In genomic region chr10:101043356-101043707, GRCh38 we compare ENCODE assay signal across 8 cellular contexts. TPM values are rescaled to one million over a fixed set of nuclear protein-coding genes. Genes with fewer than 3 reads are reported as not detected.
DNase-seq lines count a peak whose midpoint lies in the region; ATAC-seq, FAIRE-seq and TF ChIP-seq lines count a peak whose summit lies in the region.

No MANE protein-coding gene starts in this region.

- H3K27ac ChIP-seq in left ventricle myocardium inferior (replicated peaks) = peak overlapping the region; percentile 93
- H3K27ac ChIP-seq in HepG2 (ENCODE audit: extremely low read length, insufficient read depth, low read length) = peak overlapping the region; percentile 87
- H3K27ac ChIP-seq in urinary bladder (ENCODE audit: low read depth) = peak overlapping the region; percentile 93

- no peaks in the 10 kb centered on the region for H3K9me3 Mint-ChIP-seq in activated naive CD8-positive, alpha-beta T cell treated with anti-CD3 and anti-CD28 coated beads, Interleukin-2, amount 10 ng/mL, durations not matched to agents 7 days and 5 days

- TF ChIP-seq CTCF in left ventricle myocardium inferior (IDR thresholded peaks at IDR 0.05; ENCODE audit: borderline replicate concordance) = no peak
- no peak for TF ChIP-seq CTCF in HepG2 (CRISPR knock-in tag; IDR thresholded peaks at IDR 0.05)

- H3K9ac ChIP-seq in HepG2 (ENCODE audit: insufficient read depth, low read depth, low read length) = peak overlapping the region; percentile 78

- H4K20me1 ChIP-seq in HepG2 (ENCODE audit: insufficient read depth, low read length) = no peaks in the 10 kb centered on the region

- H3K4me1 Mint-ChIP-seq in activated naive CD8-positive, alpha-beta T cell treated with anti-CD3 and anti-CD28 coated beads, Interleukin-2, amount 10 ng/mL, durations not matched to agents 7 days and 5 days = peaks cover 20% of the 10 kb centered on the region

- TF ChIP-seq POLR2A in HepG2 (IDR thresholded peaks at IDR 0.05; ENCODE audit: insufficient read depth in 1 of 2, low read depth in 2 of 2, low read length in 2 of 2) = no peak

- no peak for TF ChIP-seq RAD21 in HepG2 (CRISPR knock-in tag; IDR thresholded peaks at IDR 0.05)

- CTCF ChIA-PET in HepG2 (lab: Yijun Ruan, JAX; ENCODE audit: low intra/inter-chr PET ratio, low total read pairs) = interaction anchor here (0.7 to 4.2 kb wide), 2 partner anchors 24 to 26 kb away, joined by 3 to 45 read pairs; no protein-coding TSS in a partner anchor

- H3K27me3 ChIP-seq in left ventricle myocardium inferior (ENCODE audit: low read depth) = peaks cover 35% of the 10 kb centered on the region
- H3K27me3 ChIP-seq in HepG2 (ENCODE audit: control insufficient read depth in 1 of 2, insufficient read depth in 2 of 2, low read length in 2 of 2) = no peaks in the 10 kb centered on the region; a peak in 1 of 5 replicates

- peaks cover 46% of the 10 kb centered on the region for H3K27me3 Mint-ChIP-seq in activated naive CD8-positive, alpha-beta T cell treated with anti-CD3 and anti-CD28 coated beads, Interleukin-2, amount 10 ng/mL, durations not matched to agents 7 days and 5 days

- H2AFZ ChIP-seq in HepG2 (ENCODE audit: low read length) = peak overlapping the region; percentile 12

- POLR2A ChIA-PET in activated naive CD8-positive, alpha-beta T cell treated with anti-CD3 and anti-CD28 coated beads, Interleukin-2, amount 10 ng/mL, durations not matched to agents 7 days and 5 days (lab: Charles Lee) = interaction anchor here (1.3 to 4.5 kb wide), 7 partner anchors 9 to 23 kb away, joined by 3 to 33 read pairs (median 5); partner anchors contain the start of genes KAZALD1, PDZD7 and SFXN3
- POLR2A ChIA-PET in HepG2 (lab: Yijun Ruan, JAX) = interaction anchor here (0.7 to 5.9 kb wide), 15 partner anchors 8 to 98 kb away, joined by 3 to 141 read pairs (median 9); partner anchors contain the start of genes KAZALD1, PDZD7 and SFXN3

- peak overlapping the region; percentile 8 for H3K27ac Mint-ChIP-seq in activated naive CD8-positive, alpha-beta T cell treated with anti-CD3 and anti-CD28 coated beads, Interleukin-2, amount 10 ng/mL, durations not matched to agents 7 days and 5 days

- WGBS in HepG2 (ENCODE audit: low lambda C conversion rate) = 1% methylated on average over 3 of the region's 3 CpGs
- 22% methylated on average over 3 of the region's 3 CpGs for WGBS in urinary bladder

- H3K4me1 ChIP-seq in left ventricle myocardium inferior (peaks cover 32% of the 10 kb centered on the region), HepG2 (ENCODE audit: insufficient read depth, low read length) (peaks cover 61% of the 10 kb centered on the region), urinary bladder (ENCODE audit: insufficient read depth) (no peaks in the 10 kb centered on the region)

- DNase-seq in left ventricle myocardium inferior (no peak), Right ventricle myocardium superior (no peak), HepG2 (ENCODE audit: low spot score) (no peak), NCI-H2227 treated with DMSO at 0.1 percent for 48 hours (lab: John Stamatoyannopoulos, UW) (no peak)
- no peak for DNase-seq in activated naive CD8-positive, alpha-beta T cell treated with anti-CD3 and anti-CD28 coated beads, Interleukin-2, amount 10 ng/mL, durations not matched to agents 7 days and 5 days
- DNase-seq in activated CD4-positive, alpha-beta T cell treated with anti-CD3 and anti-CD28 coated beads for 4 hours = no peak

- in situ Hi-C loops in HepG2 (cut with HindIII; ENCODE audit: extremely low pct_ligation_motif_present, low pct_unique_long_range_greater_than_20kb) = no loop called here

- no peak for FAIRE-seq in HepG2 (lab: Jason Lieb, UNC)

- H3K36me3 Mint-ChIP-seq in activated naive CD8-positive, alpha-beta T cell treated with anti-CD3 and anti-CD28 coated beads, Interleukin-2, amount 10 ng/mL, durations not matched to agents 7 days and 5 days = peaks cover 4% of the 10 kb centered on the region

- H3K9me3 ChIP-seq in left ventricle myocardium inferior (replicated peaks) = no peaks in the 10 kb centered on the region
- no peaks in the 10 kb centered on the region for H3K9me3 ChIP-seq in HepG2 (ENCODE audit: low read length)

- no peaks in the 10 kb centered on the region for H3K79me2 ChIP-seq in HepG2 (ENCODE audit: insufficient read depth, low read length)

- no peak for TF ChIP-seq EP300 in HepG2 (IDR thresholded peaks at IDR 0.05; ENCODE audit: low read depth in 2 of 2, low read length in 2 of 2)
- no peak for TF ChIP-seq EP300 in HepG2 (CRISPR knock-in tag; IDR thresholded peaks at IDR 0.05; ENCODE audit: borderline replicate concordance)

- H3K4me3 Mint-ChIP-seq in activated naive CD8-positive, alpha-beta T cell treated with anti-CD3 and anti-CD28 coated beads, Interleukin-2, amount 10 ng/mL, durations not matched to agents 7 days and 5 days = peak overlapping the region; percentile 91

- H3K36me3 ChIP-seq in left ventricle myocardium inferior (peaks cover 19% of the 10 kb centered on the region), HepG2 (replicated peaks in 1 of 2; ENCODE audit: control insufficient read depth in 1 of 2, insufficient read depth in 2 of 2, low read length in 2 of 2) (peaks cover 0 to 4% of the 10 kb centered on the region in 2 experiments; a peak in 2 of 5 replicates), urinary bladder (ENCODE audit: insufficient read depth) (no peaks in the 10 kb centered on the region)

- intact Hi-C loops in left ventricle myocardium inferior (cut with micrococcal nuclease) = no loop called here
- intact Hi-C loops in Right ventricle myocardium superior (cut with DNase I) = no loop called here
- intact Hi-C loops in HepG2 (cut with micrococcal nuclease; ENCODE audit: unreplicated experiment) = no loop called here

- no peak for ATAC-seq in Right ventricle myocardium superior (ENCODE audit: poor library complexity)
- ATAC-seq in activated naive CD8-positive, alpha-beta T cell treated with anti-CD3 and anti-CD28 coated beads, Interleukin-2, amount 10 ng/mL, durations not matched to agents 7 days and 5 days (ENCODE audit: low read depth) = no peak
- ATAC-seq in HepG2 = peak; percentile 3; the same call in 1 of the 3 replicates
- ATAC-seq in HG02970 (IDR thresholded peaks at IDR 0.05; ENCODE audit: low FRiP score, unreplicated experiment) = no peak

- peak overlapping the region; percentile 66 for H3K4me3 ChIP-seq in left ventricle myocardium inferior
- H3K4me3 ChIP-seq in HepG2 (replicated peaks in 1 of 3; ENCODE audit: insufficient read depth in 1 of 3, low read depth in 2 of 3, low read length in 3 of 3) = peak overlapping the region; percentile 51 to 74 (median 52)
- peak overlapping the region; percentile 32 for H3K4me3 ChIP-seq in urinary bladder (ENCODE audit: low read depth, low read length)

- H3K4me2 ChIP-seq in HepG2 (ENCODE audit: low read depth, low read length) = peak overlapping the region; percentile 89

- BruUV-seq in HepG2 (replicated peaks; lab: Mats Ljungman, UMichigan) = TSS peak; percentile 89

RNA-seq across cellular contexts. Expression of gene SFXN3, which starts 12.3 kb away (rescaled TPM):
- 13.4 TPM for total RNA-seq in left ventricle myocardium inferior
- total RNA-seq in Right ventricle myocardium superior = 11.4 TPM
- total RNA-seq in activated naive CD8-positive, alpha-beta T cell treated with anti-CD3 and anti-CD28 coated beads, Interleukin-2, amount 10 ng/mL, durations not matched to agents 7 days and 5 days = 10 to 100 TPM; 66.1 to 68.6 TPM
- total RNA-seq in HepG2 (2016; rRNA removed; fragmentation: Illumina TruSeq; extraction: Trizol) = 11.9 and 16.8 TPM in 2 replicates
- 2.4 and 4.1 TPM in 2 replicates for total RNA-seq in HepG2 (2016; cell fraction: cytosol; rRNA removed; fragmentation: Illumina TruSeq; extraction: Trizol; ENCODE audit: low read depth)
- total RNA-seq in HepG2 (2016; cell fraction: insoluble cytoplasmic fraction; rRNA removed; fragmentation: Illumina TruSeq; extraction: Trizol) = 10.6 and 15.0 TPM in 2 replicates
- 9.3 and 10.0 TPM in 2 replicates for total RNA-seq in HepG2 (2016; cell fraction: membrane; rRNA removed; fragmentation: Illumina TruSeq; extraction: Trizol)
- total RNA-seq in HepG2 (2016; cell fraction: nucleus; rRNA removed; fragmentation: Illumina TruSeq; extraction: Trizol) = 18.9 and 21.6 TPM in 2 replicates
- 71.5 and 86.1 TPM in 2 replicates for polyA plus RNA-seq in HepG2 (2011; rRNA removed)
- polyA plus RNA-seq in HepG2 (2011; cell fraction: cytosol; rRNA removed) = 38.5 and 39.6 TPM in 2 replicates
- polyA plus RNA-seq in HepG2 (2011; cell fraction: nucleus; rRNA removed) = 337 and 354 TPM in 2 replicates
- 24.0 and 38.4 TPM in 2 replicates for polyA plus RNA-seq in HepG2 (2012)
- 3.0 and 4.5 TPM in 2 replicates for polyA plus RNA-seq in HepG2 (2016; cell fraction: cytosol; fragmentation: Illumina TruSeq; extraction: Trizol; ENCODE audit: low read depth)
- polyA plus RNA-seq in HepG2 (2016; cell fraction: insoluble cytoplasmic fraction; fragmentation: Illumina TruSeq; extraction: Trizol; ENCODE audit: low read depth) = 14.7 and 15.8 TPM in 2 replicates
- 9.2 and 10.1 TPM in 2 replicates for polyA plus RNA-seq in HepG2 (2016; cell fraction: membrane; fragmentation: Illumina TruSeq; extraction: Trizol; ENCODE audit: low read depth)
- polyA plus RNA-seq in HepG2 (2016; cell fraction: nucleus; fragmentation: Illumina TruSeq; extraction: Trizol; ENCODE audit: insufficient read depth, low read depth) = 49.5 and 57.7 TPM in 2 replicates
- polyA minus RNA-seq in HepG2 (2011; rRNA and poly(A)+ RNA removed; ENCODE audit: low replicate concordance) = 78.6 and 219 TPM in 2 replicates
- polyA minus RNA-seq in HepG2 (2011; cell fraction: cytosol; rRNA and poly(A)+ RNA removed) = 20.9 and 30.7 TPM in 2 replicates
- polyA minus RNA-seq in HepG2 (2011; cell fraction: nucleus; rRNA and poly(A)+ RNA removed) = 46.2 and 58.2 TPM in 2 replicates
- total RNA-seq in urinary bladder = 29.9 TPM
- 34.7 TPM for polyA plus RNA-seq in urinary bladder

RNA-seq across cellular contexts. Expression of gene PDZD7, which starts 12.4 kb away (rescaled TPM):
- total RNA-seq in left ventricle myocardium inferior = 0.27 TPM
- 0.38 TPM for total RNA-seq in Right ventricle myocardium superior
- 1 to 10 TPM; 1.1 to 1.4 TPM for total RNA-seq in activated naive CD8-positive, alpha-beta T cell treated with anti-CD3 and anti-CD28 coated beads, Interleukin-2, amount 10 ng/mL, durations not matched to agents 7 days and 5 days
- total RNA-seq in HepG2 (2016; rRNA removed; fragmentation: Illumina TruSeq; extraction: Trizol) = 0.60 and 0.73 TPM in 2 replicates
- total RNA-seq in HepG2 (2016; cell fraction: cytosol; rRNA removed; fragmentation: Illumina TruSeq; extraction: Trizol; ENCODE audit: low read depth) = 0.51 and 0.62 TPM in 2 replicates
- 0.42 and 1.1 TPM in 2 replicates for total RNA-seq in HepG2 (2016; cell fraction: insoluble cytoplasmic fraction; rRNA removed; fragmentation: Illumina TruSeq; extraction: Trizol)
- 0.40 and 0.65 TPM in 2 replicates for total RNA-seq in HepG2 (2016; cell fraction: membrane; rRNA removed; fragmentation: Illumina TruSeq; extraction: Trizol)
- total RNA-seq in HepG2 (2016; cell fraction: nucleus; rRNA removed; fragmentation: Illumina TruSeq; extraction: Trizol) = 1.1 and 1.3 TPM in 2 replicates
- polyA plus RNA-seq in HepG2 (2011; rRNA removed) = 0.58 and 0.78 TPM in 2 replicates
- polyA plus RNA-seq in HepG2 (2011; cell fraction: cytosol; rRNA removed) = 0.42 TPM in 2 replicates
- polyA plus RNA-seq in HepG2 (2011; cell fraction: nucleus; rRNA removed) = 3.9 and 4.2 TPM in 2 replicates
- polyA plus RNA-seq in HepG2 (2012) = 1.4 and 1.9 TPM in 2 replicates
- 0.14 and 0.16 TPM in 2 replicates for polyA plus RNA-seq in HepG2 (2016; cell fraction: cytosol; fragmentation: Illumina TruSeq; extraction: Trizol; ENCODE audit: low read depth)
- 0.49 and 0.68 TPM in 2 replicates for polyA plus RNA-seq in HepG2 (2016; cell fraction: insoluble cytoplasmic fraction; fragmentation: Illumina TruSeq; extraction: Trizol; ENCODE audit: low read depth)
- polyA plus RNA-seq in HepG2 (2016; cell fraction: membrane; fragmentation: Illumina TruSeq; extraction: Trizol; ENCODE audit: low read depth) = 0.29 and 0.30 TPM in 2 replicates
- polyA plus RNA-seq in HepG2 (2016; cell fraction: nucleus; fragmentation: Illumina TruSeq; extraction: Trizol; ENCODE audit: insufficient read depth, low read depth) = 1.2 and 1.4 TPM in 2 replicates
- polyA minus RNA-seq in HepG2 (2011; rRNA and poly(A)+ RNA removed; ENCODE audit: low replicate concordance) = 1.4 and 3.3 TPM in 2 replicates
- 0.49 TPM in 1 of 2 replicates, not detected in the other for polyA minus RNA-seq in HepG2 (2011; cell fraction: cytosol; rRNA and poly(A)+ RNA removed)
- 1.2 and 1.3 TPM in 2 replicates for polyA minus RNA-seq in HepG2 (2011; cell fraction: nucleus; rRNA and poly(A)+ RNA removed)
- total RNA-seq in urinary bladder = 0.21 TPM
- polyA plus RNA-seq in urinary bladder = 0.46 TPM

RNA-seq across cellular contexts. Expression of gene KAZALD1, which starts 18.5 kb away (rescaled TPM):
- total RNA-seq in left ventricle myocardium inferior = 5.1 TPM
- 5.0 TPM for total RNA-seq in Right ventricle myocardium superior
- not detected for total RNA-seq in activated naive CD8-positive, alpha-beta T cell treated with anti-CD3 and anti-CD28 coated beads, Interleukin-2, amount 10 ng/mL, durations not matched to agents 7 days and 5 days
- total RNA-seq in HepG2 (2016; rRNA removed; fragmentation: Illumina TruSeq; extraction: Trizol) = 18.0 and 27.7 TPM in 2 replicates
- 8.5 and 8.9 TPM in 2 replicates for total RNA-seq in HepG2 (2016; cell fraction: cytosol; rRNA removed; fragmentation: Illumina TruSeq; extraction: Trizol; ENCODE audit: low read depth)
- 14.9 and 26.2 TPM in 2 replicates for total RNA-seq in HepG2 (2016; cell fraction: insoluble cytoplasmic fraction; rRNA removed; fragmentation: Illumina TruSeq; extraction: Trizol)
- 21.1 and 23.2 TPM in 2 replicates for total RNA-seq in HepG2 (2016; cell fraction: membrane; rRNA removed; fragmentation: Illumina TruSeq; extraction: Trizol)
- 32.0 and 35.5 TPM in 2 replicates for total RNA-seq in HepG2 (2016; cell fraction: nucleus; rRNA removed; fragmentation: Illumina TruSeq; extraction: Trizol)
- 16.7 and 16.8 TPM in 2 replicates for polyA plus RNA-seq in HepG2 (2011; rRNA removed)
- polyA plus RNA-seq in HepG2 (2011; cell fraction: cytosol; rRNA removed) = 12.0 and 21.9 TPM in 2 replicates
- polyA plus RNA-seq in HepG2 (2011; cell fraction: nucleus; rRNA removed) = 46.9 and 60.7 TPM in 2 replicates
- 10.6 and 15.7 TPM in 2 replicates for polyA plus RNA-seq in HepG2 (2012)
- 6.1 and 8.0 TPM in 2 replicates for polyA plus RNA-seq in HepG2 (2016; cell fraction: cytosol; fragmentation: Illumina TruSeq; extraction: Trizol; ENCODE audit: low read depth)
- polyA plus RNA-seq in HepG2 (2016; cell fraction: insoluble cytoplasmic fraction; fragmentation: Illumina TruSeq; extraction: Trizol; ENCODE audit: low read depth) = 14.9 and 20.6 TPM in 2 replicates
- polyA plus RNA-seq in HepG2 (2016; cell fraction: membrane; fragmentation: Illumina TruSeq; extraction: Trizol; ENCODE audit: low read depth) = 16.2 and 17.5 TPM in 2 replicates
- 52.2 and 57.1 TPM in 2 replicates for polyA plus RNA-seq in HepG2 (2016; cell fraction: nucleus; fragmentation: Illumina TruSeq; extraction: Trizol; ENCODE audit: insufficient read depth, low read depth)
- 32.5 and 65.2 TPM in 2 replicates for polyA minus RNA-seq in HepG2 (2011; rRNA and poly(A)+ RNA removed; ENCODE audit: low replicate concordance)
- 8.6 and 15.6 TPM in 2 replicates for polyA minus RNA-seq in HepG2 (2011; cell fraction: cytosol; rRNA and poly(A)+ RNA removed)
- 36.6 and 46.4 TPM in 2 replicates for polyA minus RNA-seq in HepG2 (2011; cell fraction: nucleus; rRNA and poly(A)+ RNA removed)
- total RNA-seq in urinary bladder = 27.0 TPM
- polyA plus RNA-seq in urinary bladder = 5.9 TPM

RNA-seq across cellular contexts. Expression of gene LZTS2, which starts 43.7 kb away (rescaled TPM):
- 35.6 TPM for total RNA-seq in left ventricle myocardium inferior
- total RNA-seq in Right ventricle myocardium superior = 39.1 TPM
- 10 to 100 TPM; 22.0 to 22.4 TPM for total RNA-seq in activated naive CD8-positive, alpha-beta T cell treated with anti-CD3 and anti-CD28 coated beads, Interleukin-2, amount 10 ng/mL, durations not matched to agents 7 days and 5 days
- total RNA-seq in HepG2 (2016; rRNA removed; fragmentation: Illumina TruSeq; extraction: Trizol) = 60.7 and 65.6 TPM in 2 replicates
- total RNA-seq in HepG2 (2016; cell fraction: cytosol; rRNA removed; fragmentation: Illumina TruSeq; extraction: Trizol; ENCODE audit: low read depth) = 18.8 and 19.1 TPM in 2 replicates
- 46.9 and 70.8 TPM in 2 replicates for total RNA-seq in HepG2 (2016; cell fraction: insoluble cytoplasmic fraction; rRNA removed; fragmentation: Illumina TruSeq; extraction: Trizol)
- 50.4 and 56.7 TPM in 2 replicates for total RNA-seq in HepG2 (2016; cell fraction: membrane; rRNA removed; fragmentation: Illumina TruSeq; extraction: Trizol)
- 40.4 and 47.3 TPM in 2 replicates for total RNA-seq in HepG2 (2016; cell fraction: nucleus; rRNA removed; fragmentation: Illumina TruSeq; extraction: Trizol)
- polyA plus RNA-seq in HepG2 (2011; rRNA removed) = 43.6 and 59.7 TPM in 2 replicates
- 25.3 and 50.1 TPM in 2 replicates for polyA plus RNA-seq in HepG2 (2011; cell fraction: cytosol; rRNA removed)
- 161 and 196 TPM in 2 replicates for polyA plus RNA-seq in HepG2 (2011; cell fraction: nucleus; rRNA removed)
- polyA plus RNA-seq in HepG2 (2012) = 24.4 and 29.3 TPM in 2 replicates
- polyA plus RNA-seq in HepG2 (2016; cell fraction: cytosol; fragmentation: Illumina TruSeq; extraction: Trizol; ENCODE audit: low read depth) = 14.3 and 15.4 TPM in 2 replicates
- polyA plus RNA-seq in HepG2 (2016; cell fraction: insoluble cytoplasmic fraction; fragmentation: Illumina TruSeq; extraction: Trizol; ENCODE audit: low read depth) = 44.9 and 56.6 TPM in 2 replicates
- polyA plus RNA-seq in HepG2 (2016; cell fraction: membrane; fragmentation: Illumina TruSeq; extraction: Trizol; ENCODE audit: low read depth) = 34.1 and 38.8 TPM in 2 replicates
- polyA plus RNA-seq in HepG2 (2016; cell fraction: nucleus; fragmentation: Illumina TruSeq; extraction: Trizol; ENCODE audit: insufficient read depth, low read depth) = 112 and 124 TPM in 2 replicates
- 19.0 and 76.7 TPM in 2 replicates for polyA minus RNA-seq in HepG2 (2011; rRNA and poly(A)+ RNA removed; ENCODE audit: low replicate concordance)
- polyA minus RNA-seq in HepG2 (2011; cell fraction: cytosol; rRNA and poly(A)+ RNA removed) = 27.9 and 32.8 TPM in 2 replicates
- polyA minus RNA-seq in HepG2 (2011; cell fraction: nucleus; rRNA and poly(A)+ RNA removed) = 19.3 and 19.8 TPM in 2 replicates
- total RNA-seq in urinary bladder = 35.6 TPM
- 142 TPM for polyA plus RNA-seq in urinary bladder

RNA-seq across cellular contexts. Expression of gene TWNK, which starts 56.0 kb away (rescaled TPM):
- total RNA-seq in left ventricle myocardium inferior = 7.3 TPM
- 6.4 TPM for total RNA-seq in Right ventricle myocardium superior
- total RNA-seq in activated naive CD8-positive, alpha-beta T cell treated with anti-CD3 and anti-CD28 coated beads, Interleukin-2, amount 10 ng/mL, durations not matched to agents 7 days and 5 days = 10 to 100 TPM; 10.8 to 11.0 TPM
- total RNA-seq in HepG2 (2016; rRNA removed; fragmentation: Illumina TruSeq; extraction: Trizol) = 16.5 and 21.9 TPM in 2 replicates
- 3.7 and 4.5 TPM in 2 replicates for total RNA-seq in HepG2 (2016; cell fraction: cytosol; rRNA removed; fragmentation: Illumina TruSeq; extraction: Trizol; ENCODE audit: low read depth)
- total RNA-seq in HepG2 (2016; cell fraction: insoluble cytoplasmic fraction; rRNA removed; fragmentation: Illumina TruSeq; extraction: Trizol) = 18.6 and 19.4 TPM in 2 replicates
- total RNA-seq in HepG2 (2016; cell fraction: membrane; rRNA removed; fragmentation: Illumina TruSeq; extraction: Trizol) = 11.4 and 11.5 TPM in 2 replicates
- 13.4 and 14.8 TPM in 2 replicates for total RNA-seq in HepG2 (2016; cell fraction: nucleus; rRNA removed; fragmentation: Illumina TruSeq; extraction: Trizol)
- 10.7 and 14.1 TPM in 2 replicates for polyA plus RNA-seq in HepG2 (2011; rRNA removed)
- polyA plus RNA-seq in HepG2 (2011; cell fraction: cytosol; rRNA removed) = 10.2 and 12.5 TPM in 2 replicates
- polyA plus RNA-seq in HepG2 (2011; cell fraction: nucleus; rRNA removed) = 17.6 and 19.3 TPM in 2 replicates
- polyA plus RNA-seq in HepG2 (2012) = 16.5 and 20.2 TPM in 2 replicates
- 2.6 and 3.0 TPM in 2 replicates for polyA plus RNA-seq in HepG2 (2016; cell fraction: cytosol; fragmentation: Illumina TruSeq; extraction: Trizol; ENCODE audit: low read depth)
- 22.1 and 23.7 TPM in 2 replicates for polyA plus RNA-seq in HepG2 (2016; cell fraction: insoluble cytoplasmic fraction; fragmentation: Illumina TruSeq; extraction: Trizol; ENCODE audit: low read depth)
- polyA plus RNA-seq in HepG2 (2016; cell fraction: membrane; fragmentation: Illumina TruSeq; extraction: Trizol; ENCODE audit: low read depth) = 8.2 and 8.4 TPM in 2 replicates
- polyA plus RNA-seq in HepG2 (2016; cell fraction: nucleus; fragmentation: Illumina TruSeq; extraction: Trizol; ENCODE audit: insufficient read depth, low read depth) = 39.8 and 46.5 TPM in 2 replicates
- 12.7 and 32.5 TPM in 2 replicates for polyA minus RNA-seq in HepG2 (2011; rRNA and poly(A)+ RNA removed; ENCODE audit: low replicate concordance)
- 4.7 and 5.5 TPM in 2 replicates for polyA minus RNA-seq in HepG2 (2011; cell fraction: cytosol; rRNA and poly(A)+ RNA removed)
- 14.2 and 14.9 TPM in 2 replicates for polyA minus RNA-seq in HepG2 (2011; cell fraction: nucleus; rRNA and poly(A)+ RNA removed)
- total RNA-seq in urinary bladder = 3.2 TPM
- polyA plus RNA-seq in urinary bladder = 7.9 TPM
